1 cellular context compared by ENCODE assay signal in the genomic region with DNA sequence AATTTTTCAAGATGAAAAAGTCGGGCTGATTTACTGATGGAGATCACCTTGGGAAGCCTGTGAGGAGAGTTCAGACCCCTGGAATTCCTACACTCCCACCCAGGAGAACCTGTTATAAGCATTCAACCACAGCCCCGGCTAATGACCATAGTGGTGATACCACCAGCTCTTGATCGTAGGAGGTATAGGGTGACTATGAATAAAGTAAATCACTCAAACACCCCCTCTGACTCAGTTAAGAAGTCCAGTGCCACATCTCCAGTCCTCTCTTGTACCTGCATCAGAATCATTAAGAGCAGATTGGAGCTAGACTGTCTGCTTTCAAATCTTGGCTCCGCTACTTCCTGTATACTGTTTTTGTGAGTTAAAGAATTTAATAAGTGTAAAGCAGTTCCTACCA.
TF ChIP-seq lines count a peak whose summit lies in the region.

No MANE protein-coding gene starts in this region.

TF ChIP-seq in IMR-90, 13 proteins besides CTCF, POLR2A, EP300 and RAD21:
- TF ChIP-seq CEBPB (IDR thresholded peaks at IDR 0.05; ENCODE audit: low read depth, low read length) (no peak), MAZ (IDR thresholded peaks at IDR 0.05; ENCODE audit: borderline replicate concordance, low read depth, low read length) (no peak)
